Comparison of ENCODE assay signal across 9 cellular contexts in genomic region chr5:141192110-141192725, GRCh38. TPM values are rescaled to one million over a fixed set of nuclear protein-coding genes. Genes with fewer than 3 reads are reported as not detected.
DNase-seq lines count a peak whose midpoint lies in the region; ATAC-seq, FAIRE-seq and TF ChIP-seq lines count a peak whose summit lies in the region.
"Had no signal": no experiment of that assay in that cellular context is flagged by ENCODE, and none has a peak within 500 bp of the region (broad histone marks: within the 10 kb centered on the region; RNA-seq: fewer than 3 reads in every experiment).

PCDHB10 (plus strand) TSS chr5:141192353; CDS start chr5:141192553, 200 bp downstream.

- DNase-seq in NCI-H2171 treated with DMSO at 0.1 percent for 48 hours (lab: John Stamatoyannopoulos, UW) (peak; percentile 45), NCI-H2171 (lab: John Stamatoyannopoulos, UW) (no peak), kidney (peak; percentile 37), GM20000 (ENCODE audit: low spot score) (no peak)
- DNase-seq in Jurkat, Clone E6-1 (ENCODE audit: low read depth, low spot score), result peak; percentile 17
- peak; percentile 29 for DNase-seq in activated CD4-positive, alpha-beta memory T cell treated with anti-CD3 and anti-CD28 coated beads, Interleukin-2, amount 10 ng/mL, durations not matched to agents 7 days and 5 days

- H3K27ac ChIP-seq in kidney (ENCODE audit: low read depth in 2 of 2, low read length in 2 of 2), result no peak within 1 kb of the TSS
- H3K27ac ChIP-seq: BLaER1 had no signal

- H3K36me3 ChIP-seq in kidney (ENCODE audit: control insufficient read depth in 1 of 2, insufficient read depth in 2 of 2, low read length in 2 of 2), result no peaks in the 10 kb centered on the region
- H3K36me3 ChIP-seq: BLaER1 had no signal

- CTCF ChIA-PET in activated CD4-positive, alpha-beta memory T cell treated with anti-CD3 and anti-CD28 coated beads, Interleukin-2, amount 10 ng/mL, durations not matched to agents 7 days and 5 days (lab: Charles Lee), result interaction anchor here (1.2 kb wide), 1 partner anchor 15 kb away, joined by 3 read pairs; the partner anchor contains the start of gene PCDHB8

- peaks cover 3% of the 10 kb centered on the region for H3K36me3 Mint-ChIP-seq in activated CD4-positive, alpha-beta memory T cell treated with anti-CD3 and anti-CD28 coated beads, Interleukin-2, amount 10 ng/mL, durations not matched to agents 7 days and 5 days (ENCODE audit: low read depth)

- no peak within 1 kb of the TSS for H3K27ac Mint-ChIP-seq in activated CD4-positive, alpha-beta memory T cell treated with anti-CD3 and anti-CD28 coated beads, Interleukin-2, amount 10 ng/mL, durations not matched to agents 7 days and 5 days

- H3K4me1 Mint-ChIP-seq in activated CD4-positive, alpha-beta memory T cell treated with anti-CD3 and anti-CD28 coated beads, Interleukin-2, amount 10 ng/mL, durations not matched to agents 7 days and 5 days, result no peaks in the 10 kb centered on the region

- H3K9ac ChIP-seq in kidney (ENCODE audit: low read length in 2 of 2), result no peak within 1 kb of the TSS
- H3K9ac ChIP-seq: BLaER1 had no signal

- H3K4me3 ChIP-seq in Jurkat, Clone E6-1 (ENCODE audit: low read length), result no peak within 1 kb of the TSS
- H3K4me3 ChIP-seq in kidney (ENCODE audit: low read length in 2 of 2), result no peak within 1 kb of the TSS
- H3K4me3 ChIP-seq: BLaER1 had no signal

- peak; percentile 22 for TF ChIP-seq CTCF in kidney (IDR thresholded peaks at IDR 0.05; ENCODE audit: borderline replicate concordance, extremely low read depth, insufficient read depth)
- no peak for TF ChIP-seq CTCF in GM20000 (IDR thresholded peaks at IDR 0.05; ENCODE audit: extremely low read depth, missing control alignments)

- H3K27me3 Mint-ChIP-seq in activated CD4-positive, alpha-beta memory T cell treated with anti-CD3 and anti-CD28 coated beads, Interleukin-2, amount 10 ng/mL, durations not matched to agents 7 days and 5 days, result peaks cover 10% of the 10 kb centered on the region

- ATAC-seq in GM18861 (IDR thresholded peaks at IDR 0.05; ENCODE audit: unreplicated experiment) (no peak), HG03097 (IDR thresholded peaks at IDR 0.05; ENCODE audit: low FRiP score, unreplicated experiment) (no peak)

- H3K4me1 ChIP-seq in kidney (ENCODE audit: control insufficient read depth in 1 of 2, insufficient read depth in 1 of 2, low read depth in 1 of 2, low read length in 2 of 2), result no peaks in the 10 kb centered on the region
- H3K4me1 ChIP-seq: BLaER1 had no signal

- FAIRE-seq in kidney (lab: Jason Lieb, UNC), result no peak

- intact Hi-C loops in kidney (cut with DNase I), result no loop called here

- POLR2A ChIA-PET in activated CD4-positive, alpha-beta memory T cell treated with anti-CD3 and anti-CD28 coated beads, Interleukin-2, amount 10 ng/mL, durations not matched to agents 7 days and 5 days (lab: Charles Lee), result no interaction called here

- H3K4me3 Mint-ChIP-seq in activated CD4-positive, alpha-beta memory T cell treated with anti-CD3 and anti-CD28 coated beads, Interleukin-2, amount 10 ng/mL, durations not matched to agents 7 days and 5 days, result no peak within 1 kb of the TSS

- H3K9me3 ChIP-seq in kidney (ENCODE audit: control insufficient read depth in 1 of 2, low read length in 2 of 2), result peaks cover 5 to 24% of the 10 kb centered on the region in 2 donors

- H3K9me3 Mint-ChIP-seq in activated CD4-positive, alpha-beta memory T cell treated with anti-CD3 and anti-CD28 coated beads, Interleukin-2, amount 10 ng/mL, durations not matched to agents 7 days and 5 days, result peaks cover 21% of the 10 kb centered on the region

RNA-seq across cellular contexts. Expression of gene PCDHB10, which starts in this region (rescaled TPM):
- polyA plus RNA-seq in Jurkat, Clone E6-1 (2012; ENCODE audit: insufficient read depth, insufficient read length), result not detected
- not detected for total RNA-seq in activated CD4-positive, alpha-beta memory T cell treated with anti-CD3 and anti-CD28 coated beads, Interleukin-2, amount 10 ng/mL, durations not matched to agents 7 days and 5 days
- total RNA-seq in kidney, result 2.3 TPM
- polyA plus RNA-seq in kidney (ENCODE audit: insufficient read depth, low read depth, low replicate concordance), result 0.73 TPM

Comparison
In these comparisons a context has a peak if more than half of its experiments do, and no peak if none do; other contexts are left out.
1. DNase-seq: peak in NCI-H2171 treated with DMSO at 0.1 percent for 48 hours (single experiment), Jurkat, Clone E6-1 (single experiment) and kidney (single experiment); none in NCI-H2171 (single experiment) and GM20000 (single experiment).
2. Peak in DNase-seq in activated CD4-positive, alpha-beta memory T cell treated with anti-CD3 and anti-CD28 coated beads, Interleukin-2, amount 10 ng/mL, durations not matched to agents 7 days and 5 days; RNA of the gene not detected or under 1 TPM.